In genomic region chr1:92503926-92504750, GRCh38 we compare ENCODE assay signal across 1 cellular context.
TF ChIP-seq lines count a peak whose summit lies in the region.

No MANE protein-coding gene starts in this region.

TF ChIP-seq in A549, 52 proteins besides CTCF, POLR2A, EP300 and RAD21 (continued from another document):
- TF ChIP-seq, protein P1, sequence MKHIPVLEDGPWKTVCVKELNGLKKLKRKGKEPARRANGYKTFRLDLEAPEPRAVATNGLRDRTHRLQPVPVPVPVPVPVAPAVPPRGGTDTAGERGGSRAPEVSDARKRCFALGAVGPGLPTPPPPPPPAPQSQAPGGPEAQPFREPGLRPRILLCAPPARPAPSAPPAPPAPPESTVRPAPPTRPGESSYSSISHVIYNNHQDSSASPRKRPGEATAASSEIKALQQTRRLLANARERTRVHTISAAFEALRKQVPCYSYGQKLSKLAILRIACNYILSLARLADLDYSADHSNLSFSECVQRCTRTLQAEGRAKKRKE (CRISPR knock-in tag; IDR thresholded peaks at IDR 0.05; ENCODE audit: low read depth): no peak
- TF ChIP-seq CBX8 (IDR thresholded peaks at IDR 0.05): no peak
- no peak for TF ChIP-seq JUN (IDR thresholded peaks at IDR 0.05)
- TF ChIP-seq GATA3 (IDR thresholded peaks at IDR 0.05; ENCODE audit: borderline replicate concordance): no peak
- TF ChIP-seq BHLHE40 (IDR thresholded peaks at IDR 0.05; ENCODE audit: low read depth, low read length): no peak
- TF ChIP-seq, protein P2, sequence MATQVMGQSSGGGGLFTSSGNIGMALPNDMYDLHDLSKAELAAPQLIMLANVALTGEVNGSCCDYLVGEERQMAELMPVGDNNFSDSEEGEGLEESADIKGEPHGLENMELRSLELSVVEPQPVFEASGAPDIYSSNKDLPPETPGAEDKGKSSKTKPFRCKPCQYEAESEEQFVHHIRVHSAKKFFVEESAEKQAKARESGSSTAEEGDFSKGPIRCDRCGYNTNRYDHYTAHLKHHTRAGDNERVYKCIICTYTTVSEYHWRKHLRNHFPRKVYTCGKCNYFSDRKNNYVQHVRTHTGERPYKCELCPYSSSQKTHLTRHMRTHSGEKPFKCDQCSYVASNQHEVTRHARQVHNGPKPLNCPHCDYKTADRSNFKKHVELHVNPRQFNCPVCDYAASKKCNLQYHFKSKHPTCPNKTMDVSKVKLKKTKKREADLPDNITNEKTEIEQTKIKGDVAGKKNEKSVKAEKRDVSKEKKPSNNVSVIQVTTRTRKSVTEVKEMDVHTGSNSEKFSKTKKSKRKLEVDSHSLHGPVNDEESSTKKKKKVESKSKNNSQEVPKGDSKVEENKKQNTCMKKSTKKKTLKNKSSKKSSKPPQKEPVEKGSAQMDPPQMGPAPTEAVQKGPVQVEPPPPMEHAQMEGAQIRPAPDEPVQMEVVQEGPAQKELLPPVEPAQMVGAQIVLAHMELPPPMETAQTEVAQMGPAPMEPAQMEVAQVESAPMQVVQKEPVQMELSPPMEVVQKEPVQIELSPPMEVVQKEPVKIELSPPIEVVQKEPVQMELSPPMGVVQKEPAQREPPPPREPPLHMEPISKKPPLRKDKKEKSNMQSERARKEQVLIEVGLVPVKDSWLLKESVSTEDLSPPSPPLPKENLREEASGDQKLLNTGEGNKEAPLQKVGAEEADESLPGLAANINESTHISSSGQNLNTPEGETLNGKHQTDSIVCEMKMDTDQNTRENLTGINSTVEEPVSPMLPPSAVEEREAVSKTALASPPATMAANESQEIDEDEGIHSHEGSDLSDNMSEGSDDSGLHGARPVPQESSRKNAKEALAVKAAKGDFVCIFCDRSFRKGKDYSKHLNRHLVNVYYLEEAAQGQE (IDR thresholded peaks at IDR 0.05): no peak
- TF ChIP-seq HOXB5 (CRISPR knock-in tag; IDR thresholded peaks at IDR 0.05): no peak
TF ChIP-seq in A549: peak in this region for 0.
